8 cellular contexts compared by ENCODE assay signal in genomic region chr10:987635-987905, GRCh38. TPM values are rescaled to one million over a fixed set of nuclear protein-coding genes. Genes with fewer than 3 reads are reported as not detected.
DNase-seq lines count a peak whose midpoint lies in the region; ATAC-seq and TF ChIP-seq lines count a peak whose summit lies in the region.

No MANE protein-coding gene starts in this region.

- peaks cover 10% of the 10 kb centered on the region for H3K36me3 ChIP-seq in ACC112 (ENCODE audit: insufficient read depth, low read length)
- peaks cover 2 to 23% of the 10 kb centered on the region in 2 experiments; a peak in 2 of 4 replicates for H3K36me3 ChIP-seq in HCT116 (ENCODE audit: control insufficient read depth in 1 of 2, insufficient read depth in 2 of 2, low read length in 2 of 2)
- peaks cover 3% of the 10 kb centered on the region for H3K36me3 ChIP-seq in iPS-18a (ENCODE audit: control insufficient read depth, low read depth, low read length)
- H3K36me3 ChIP-seq in subcutaneous abdominal adipose tissue (ENCODE audit: control insufficient read depth in 5 of 5, insufficient read depth in 5 of 5, low read length in 5 of 5) = peaks cover 0 to 4% (median 2%) of the 10 kb centered on the region in 5 donors

- RAD21 ChIA-PET in HCT116 (lab: Charles Lee; ENCODE audit: low non-redundant PET in 1 of 2, low total read pairs in 2 of 2, uncharacterized antibody in 2 of 2, unreplicated experiment in 2 of 2) = no interaction called here

- no peaks in the 10 kb centered on the region for H3K9me2 ChIP-seq in HCT116 (ENCODE audit: insufficient read depth)

- H2AFZ ChIP-seq in ACC112 (ENCODE audit: low read length, unreplicated experiment) (peak overlapping the region; percentile 80), HCT116 (ENCODE audit: low read depth, low read length, poor library complexity, severe bottlenecking) (no peak overlapping the region)

- H3K4me1 ChIP-seq in ACC112 (ENCODE audit: control insufficient read depth, insufficient read depth, low read length, unreplicated experiment) (peaks cover 41% of the 10 kb centered on the region), HCT116 (ENCODE audit: control insufficient read depth in 1 of 2, insufficient read depth in 2 of 2, low read length in 2 of 2) (peaks cover 12 to 38% of the 10 kb centered on the region in 2 experiments), iPS-18a (ENCODE audit: control insufficient read depth, low read depth, low read length) (peaks cover 13% of the 10 kb centered on the region), subcutaneous abdominal adipose tissue (ENCODE audit: control insufficient read depth in 5 of 5, insufficient read depth in 5 of 5, low read length in 5 of 5) (peaks cover 4 to 41% (median 32%) of the 10 kb centered on the region in 5 donors)

- TF ChIP-seq CTCF in HCT116 (IDR thresholded peaks at IDR 0.05 in 2 of 3, conservative IDR thresholded peaks at IDR 0.05 in 1 of 3; ENCODE audit: borderline replicate concordance in 1 of 3, insufficient read depth in 1 of 3, low read depth in 2 of 3, low read length in 2 of 3) = no peak

- peaks cover 37% of the 10 kb centered on the region for H3K4me1 Mint-ChIP-seq in activated naive CD8-positive, alpha-beta T cell (ENCODE audit: low read depth)

- peak overlapping the region; percentile 84 for H3K4me2 ChIP-seq in HCT116 (ENCODE audit: low read length)

- no peak for TF ChIP-seq POLR2A in HCT116 (IDR thresholded peaks at IDR 0.05; ENCODE audit: borderline replicate concordance, extremely low read depth, insufficient read depth, insufficient read length)

- POLR2A ChIA-PET in HCT116 (lab: Charles Lee) = interaction anchor here (0.6 to 1.3 kb wide), 4 partner anchors 16 to 79 kb away, joined by 3 to 5 read pairs (median 4); partner anchors contain the start of gene LARP4B

- TF ChIP-seq RAD21 in HCT116 (IDR thresholded peaks at IDR 0.05; ENCODE audit: low read depth) = no peak

- H3K9me3 Mint-ChIP-seq in activated naive CD8-positive, alpha-beta T cell (ENCODE audit: low read depth) = no peaks in the 10 kb centered on the region

- H3K27ac Mint-ChIP-seq in activated naive CD8-positive, alpha-beta T cell = peak overlapping the region; percentile 98

- H4K20me1 ChIP-seq in HCT116 (ENCODE audit: insufficient read depth) = peaks cover 19% of the 10 kb centered on the region; the same call in 1 of the 2 replicates

- ATAC-seq in HCT116 (no peak; the same call in 1 of the 2 replicates), GM18907 (IDR thresholded peaks at IDR 0.05; ENCODE audit: unreplicated experiment) (no peak)

- H3K27me3 ChIP-seq in ACC112 (ENCODE audit: insufficient read depth, low read length) (no peaks in the 10 kb centered on the region), HCT116 (ENCODE audit: insufficient read depth, low read length) (no peaks in the 10 kb centered on the region), iPS-18a (ENCODE audit: control insufficient read depth, insufficient read depth, low read length) (no peaks in the 10 kb centered on the region), subcutaneous abdominal adipose tissue (ENCODE audit: control insufficient read depth in 5 of 5, insufficient read depth in 4 of 5, low read length in 5 of 5) (no peaks in the 10 kb centered on the region)

- H3K9me3 ChIP-seq in HCT116 (ENCODE audit: control insufficient read depth in 1 of 2, insufficient read depth in 1 of 2, low read depth in 1 of 2, low read length in 2 of 2) = no peaks in the 10 kb centered on the region
- H3K9me3 ChIP-seq in iPS-18a (ENCODE audit: control insufficient read depth, low read depth, low read length) = no peaks in the 10 kb centered on the region
- no peaks in the 10 kb centered on the region for H3K9me3 ChIP-seq in subcutaneous abdominal adipose tissue (ENCODE audit: control insufficient read depth in 5 of 5, low read length in 5 of 5)

- H3K4me3 ChIP-seq in ACC112 (ENCODE audit: low read depth, low read length) (peak overlapping the region; percentile 96), HCT116 (replicated peaks in 1 of 2; ENCODE audit: low read depth in 1 of 2, low read length in 2 of 2) (peak overlapping the region; percentile 95 to 99), iPS-18a (ENCODE audit: low read length) (peak overlapping the region; percentile 93), subcutaneous abdominal adipose tissue (ENCODE audit: low read depth in 1 of 5, low read length in 5 of 5) (peak overlapping the region; percentile 86 to 93 (median 92))

- H3K27ac ChIP-seq in ACC112 (ENCODE audit: low read depth, low read length) (peak overlapping the region; percentile 82), HCT116 (ENCODE audit: low read depth, low read length) (peak overlapping the region; percentile 68), iPS-18a (ENCODE audit: low read length) (no peak overlapping the region), subcutaneous abdominal adipose tissue (ENCODE audit: low read depth, low read length) (peak overlapping the region; percentile 95)

- H3K79me2 ChIP-seq in ACC112 (ENCODE audit: control insufficient read depth, insufficient read depth, low read length, unreplicated experiment) (peaks cover 66% of the 10 kb centered on the region), HCT116 (ENCODE audit: insufficient read depth, low read length) (peaks cover 56% of the 10 kb centered on the region)

- peak overlapping the region; percentile 98 for H3K4me3 Mint-ChIP-seq in activated naive CD8-positive, alpha-beta T cell

- DNase-seq in HCT116 (ENCODE audit: low read depth, low spot score) (no peak), NCI-H345 (lab: John Stamatoyannopoulos, UW) (no peak)
- no peak for DNase-seq in activated CD4-positive, alpha-beta T cell treated with anti-CD3 and anti-CD28 coated beads, Interleukin-2, amount 50 U/mL, for 1 hour

- peaks cover 12% of the 10 kb centered on the region for H3K36me3 Mint-ChIP-seq in activated naive CD8-positive, alpha-beta T cell

- intact Hi-C loops in HCT116 (cut with micrococcal nuclease) = loop anchor here (5.0 kb wide), 1 partner anchor 60 kb away; no protein-coding TSS in a partner anchor

- no peaks in the 10 kb centered on the region for H3K27me3 Mint-ChIP-seq in activated naive CD8-positive, alpha-beta T cell

- peak overlapping the region; percentile 98 for H3K9ac ChIP-seq in HCT116 (ENCODE audit: low read length)
- H3K9ac ChIP-seq in iPS-18a (ENCODE audit: low read length) = peak overlapping the region; percentile 98
- H3K9ac ChIP-seq in subcutaneous abdominal adipose tissue (ENCODE audit: low read length in 5 of 5) = peak overlapping the region; percentile 73 to 98 (median 96)

- CTCF ChIA-PET in HCT116 (lab: Charles Lee) = no interaction called here

- BruUV-seq in HCT116 (replicated peaks; lab: Mats Ljungman, UMichigan) = no TSS peak

TF ChIP-seq in HCT116, 20 proteins besides CTCF, POLR2A, EP300 and RAD21:
- no peak for TF ChIP-seq ATF3 (IDR thresholded peaks at IDR 0.05)
TF ChIP-seq in HCT116: peak in this region for 0.

RNA-seq across cellular contexts. Expression of gene GTPBP4, which starts 0.7 kb away (rescaled TPM):
- 111 TPM for total RNA-seq in HCT116 (2021; ENCODE audit: unreplicated experiment)
- 41.8 and 49.2 TPM in 2 replicates for polyA plus RNA-seq in HCT116 (2012)

RNA-seq across cellular contexts. Expression of gene IDI2, which starts 38.1 kb away (rescaled TPM):
- not detected for total RNA-seq in HCT116 (2021; ENCODE audit: unreplicated experiment)
- polyA plus RNA-seq in HCT116 (2012) = not detected in 2 replicates

RNA-seq across cellular contexts. Expression of gene LARP4B, which starts 56.1 kb away (rescaled TPM):
- total RNA-seq in HCT116 (2021; ENCODE audit: unreplicated experiment) = 122 TPM
- 33.4 and 34.3 TPM in 2 replicates for polyA plus RNA-seq in HCT116 (2012)
